In the genomic region with DNA sequence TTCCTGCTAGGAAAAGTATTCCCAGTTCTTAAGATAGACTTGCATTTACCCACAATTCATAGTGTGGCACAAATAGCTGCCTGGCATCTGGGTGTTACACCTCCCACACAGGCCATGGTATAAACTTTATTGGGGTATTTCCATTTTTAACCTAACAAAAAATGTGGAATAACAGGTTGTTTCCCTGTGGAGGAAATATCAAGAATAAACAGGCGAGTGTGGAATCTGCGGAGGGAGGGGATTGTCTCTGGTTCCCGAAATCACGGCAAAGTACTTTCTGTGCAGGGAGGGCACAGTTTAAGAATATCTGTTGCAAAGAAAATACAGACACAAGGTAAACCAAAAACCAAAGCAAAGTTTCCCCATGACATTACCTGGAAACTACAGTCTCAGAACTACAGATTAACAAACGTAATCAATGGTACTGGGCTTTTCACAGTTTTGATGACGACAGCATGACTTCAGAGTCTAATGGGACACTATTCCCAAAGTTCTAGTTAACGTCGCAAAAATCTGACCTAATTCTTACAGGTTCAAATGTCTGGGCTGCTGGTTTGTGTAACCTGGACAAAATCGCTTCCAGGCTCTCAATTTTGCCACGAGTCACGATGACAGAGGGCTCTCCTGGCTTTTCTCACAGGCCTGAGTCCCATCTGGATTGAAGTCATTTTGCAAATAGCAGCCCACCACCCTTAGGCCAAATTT, we compare ENCODE assay signal across 1 cellular context.
TF ChIP-seq lines count a peak whose summit lies in the region.

No MANE protein-coding gene starts in this region.

TF ChIP-seq in endothelial cell of umbilical vein, 7 proteins besides CTCF, POLR2A, EP300 and RAD21:
- TF ChIP-seq JUN (IDR thresholded peaks at IDR 0.05; ENCODE audit: borderline replicate concordance, insufficient read depth, insufficient read length, low read depth) (no peak), GATA2 (IDR thresholded peaks at IDR 0.05; ENCODE audit: insufficient read depth, insufficient read length, low read depth, low read length) (no peak), FOS (IDR thresholded peaks at IDR 0.05; ENCODE audit: borderline replicate concordance, insufficient read depth, low read length) (no peak), MYC (IDR thresholded peaks at IDR 0.05; ENCODE audit: low read depth, low read length) (no peak), EZH2 (IDR thresholded peaks at IDR 0.05; ENCODE audit: borderline replicate concordance, low read depth, low read length, severe bottlenecking) (no peak)
